8 cellular contexts compared by ENCODE assay signal in the genomic region with DNA sequence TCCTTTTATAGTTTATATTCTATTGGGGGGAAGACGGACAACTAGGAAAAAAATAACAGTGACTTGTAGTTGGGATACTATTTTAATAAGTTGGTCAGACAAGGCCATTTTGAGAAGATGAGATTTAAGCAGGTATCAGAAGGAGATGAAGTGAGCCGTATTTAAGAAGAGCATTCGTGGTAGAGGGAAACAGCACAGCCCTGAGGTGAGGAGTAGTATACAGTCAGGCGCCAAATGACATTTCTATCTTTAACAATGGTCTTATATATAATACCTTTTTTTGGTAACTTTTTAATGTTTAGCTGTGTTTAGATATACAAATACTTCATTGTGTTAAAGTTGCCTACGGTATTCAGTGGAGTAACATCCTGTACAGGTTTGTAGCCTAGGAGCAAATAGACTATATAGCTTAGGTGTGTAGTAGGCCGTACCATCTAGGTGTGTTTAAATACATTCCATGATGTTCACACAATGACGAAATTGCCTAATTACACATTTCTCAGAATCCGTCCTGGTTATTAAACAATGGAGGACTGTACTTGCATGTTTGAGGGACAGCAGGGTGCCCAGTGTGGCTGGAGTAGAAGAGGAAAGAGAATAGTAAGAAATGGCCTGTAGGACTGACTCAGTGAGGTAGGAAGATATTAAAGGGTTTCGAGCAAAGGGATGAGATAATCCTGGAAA. TPM values are rescaled to one million over a fixed set of nuclear protein-coding genes. Genes with fewer than 3 reads are reported as not detected.
DNase-seq lines count a peak whose midpoint lies in the region; ATAC-seq and TF ChIP-seq lines count a peak whose summit lies in the region.

No MANE protein-coding gene starts in this region.

- H3K27me3 Mint-ChIP-seq in endothelial cell (ENCODE audit: unreplicated experiment), result peaks cover 3% of the 10 kb centered on the region

- H3K27ac ChIP-seq in SK-N-SH (ENCODE audit: low read depth in 2 of 2, low read length in 1 of 2) (peak overlapping the region; percentile 89 to 96), rectal smooth muscle tissue (ENCODE audit: low read depth, low read length) (no peak overlapping the region)

- H3K9ac ChIP-seq in SK-N-SH (peak overlapping the region; percentile 96; the same call in 1 of the 2 replicates), rectal smooth muscle tissue (ENCODE audit: low read length) (no peak overlapping the region)

- no peak overlapping the region for H2AFZ ChIP-seq in SK-N-SH (ENCODE audit: low read depth)

- no peak for TF ChIP-seq RAD21 in SK-N-SH (IDR thresholded peaks at IDR 0.05; ENCODE audit: low read length)

- peaks cover 0 to 6% of the 10 kb centered on the region in 2 experiments; a peak in 2 of 4 replicates for H3K4me1 ChIP-seq in SK-N-SH (ENCODE audit: control insufficient read depth in 1 of 2, insufficient read depth in 2 of 2, low read depth in 1 of 2, low read length in 1 of 2)
- H3K4me1 ChIP-seq in rectal smooth muscle tissue (ENCODE audit: control insufficient read depth, insufficient read depth, low read length), result peaks cover 15% of the 10 kb centered on the region

- POLR2A ChIA-PET in SK-N-SH (lab: Yijun Ruan, JAX), result interaction anchor here (0.6 to 1.0 kb wide), 3 partner anchors 10 to 142 kb away, joined by 3 to 4 read pairs (median 3); no protein-coding TSS in a partner anchor

- 62% methylated on average over 9 of the region's 9 CpGs for WGBS in SK-N-SH (ENCODE audit: low lambda C conversion rate)

- peaks cover 13% of the 10 kb centered on the region for H3K36me3 Mint-ChIP-seq in endothelial cell (ENCODE audit: low read depth, unreplicated experiment)

- CTCF ChIA-PET in SK-N-SH (lab: Yijun Ruan, JAX), result interaction anchor here (1.0 to 3.2 kb wide), 5 partner anchors 9 to 237 kb away, joined by 3 to 25 read pairs (median 3); no protein-coding TSS in a partner anchor

- peak overlapping the region; percentile 81 for H3K4me2 ChIP-seq in SK-N-SH

- 0 out of 2 replicates have a peak, but pooled peaks cover 5% of the 10 kb centered on the region for H3K9me3 ChIP-seq in SK-N-SH

- H3K27me3 ChIP-seq in SK-N-SH (ENCODE audit: insufficient read depth), result no peaks in the 10 kb centered on the region
- H3K27me3 ChIP-seq in rectal smooth muscle tissue (ENCODE audit: control insufficient read depth, insufficient read depth, low read length), result no peaks in the 10 kb centered on the region

- peaks cover 6 to 24% of the 10 kb centered on the region in 2 experiments for H3K36me3 ChIP-seq in SK-N-SH (replicated peaks in 1 of 2; ENCODE audit: control insufficient read depth in 1 of 2, insufficient read depth in 2 of 2, low read length in 1 of 2)
- H3K36me3 ChIP-seq in rectal smooth muscle tissue (ENCODE audit: control insufficient read depth, insufficient read depth, low read length), result no peaks in the 10 kb centered on the region

- H3F3A ChIP-seq in SK-N-SH (replicated peaks; ENCODE audit: insufficient read depth), result peaks cover 15% of the 10 kb centered on the region

- peak overlapping the region; percentile 92 for H3K27ac Mint-ChIP-seq in endothelial cell (ENCODE audit: unreplicated experiment)

- TF ChIP-seq CTCF in SK-N-SH (IDR thresholded peaks at IDR 0.05), result peak; percentile 20; the same call in 1 of the 2 replicates
- TF ChIP-seq CTCF in endothelial cell (IDR thresholded peaks at IDR 0.05; ENCODE audit: unreplicated experiment), result no peak

- TF ChIP-seq EP300 in SK-N-SH (IDR thresholded peaks at IDR 0.05; ENCODE audit: borderline replicate concordance in 1 of 2, low read depth in 1 of 2, low read length in 1 of 2), result no peak

- no peaks in the 10 kb centered on the region for H3K9me3 Mint-ChIP-seq in endothelial cell (ENCODE audit: unreplicated experiment)

- H3K79me2 ChIP-seq in SK-N-SH (ENCODE audit: insufficient read depth), result peaks cover 80% of the 10 kb centered on the region

- peaks cover 26% of the 10 kb centered on the region for H3K4me1 Mint-ChIP-seq in endothelial cell (ENCODE audit: unreplicated experiment)

- DNase-seq in SK-N-SH (no peak), RKO (ENCODE audit: low spot score) (peak; percentile 72), endothelial cell (ENCODE audit: low spot score) (no peak), GDM1 (lab: John Stamatoyannopoulos, UW) (no peak), SKM-1 (lab: John Stamatoyannopoulos, UW; ENCODE audit: unreplicated experiment) (no peak)

- peak overlapping the region; percentile 92 for H3K4me3 Mint-ChIP-seq in endothelial cell (ENCODE audit: unreplicated experiment)

- ATAC-seq in SK-N-SH treated with all-trans-retinoic acid at 6 μM for 48 hours, result no peak
- no peak for ATAC-seq in HG02571 (IDR thresholded peaks at IDR 0.05; ENCODE audit: unreplicated experiment)

- no peaks in the 10 kb centered on the region for H3K9me2 ChIP-seq in SK-N-SH

- H3K4me3 ChIP-seq in SK-N-SH (ENCODE audit: low read depth in 2 of 2, low read length in 1 of 2), result peak overlapping the region; percentile 80 to 84
- peak overlapping the region; percentile 90 for H3K4me3 ChIP-seq in rectal smooth muscle tissue (ENCODE audit: low read length)

- H4K20me1 ChIP-seq in SK-N-SH (ENCODE audit: insufficient read depth), result peaks cover 44% of the 10 kb centered on the region

TF ChIP-seq in SK-N-SH, 30 proteins besides CTCF, POLR2A, EP300 and RAD21:
- TF ChIP-seq RCOR1 (IDR thresholded peaks at IDR 0.05; ENCODE audit: low read length), result no peak
- TF ChIP-seq NFIC (IDR thresholded peaks at IDR 0.05; ENCODE audit: borderline replicate concordance), result no peak
- no peak for TF ChIP-seq FOXJ3 (CRISPR knock-in tag; IDR thresholded peaks at IDR 0.05)
- TF ChIP-seq TEAD4 (IDR thresholded peaks at IDR 0.05; ENCODE audit: borderline replicate concordance, insufficient read depth), result no peak

TF ChIP-seq in SK-N-SH treated with all-trans-retinoic acid at 6 μM for 48 hours, 23 proteins besides CTCF, POLR2A, EP300 and RAD21 (continues in another document):
- TF ChIP-seq ISL1 (CRISPR knock-in tag; IDR thresholded peaks at IDR 0.05) (no peak), TCF4 (CRISPR knock-in tag; IDR thresholded peaks at IDR 0.05; ENCODE audit: borderline replicate concordance) (no peak), OSR1 (CRISPR knock-in tag; IDR thresholded peaks at IDR 0.05) (no peak), ZNF8 (CRISPR knock-in tag; IDR thresholded peaks at IDR 0.05) (no peak), PPARA (CRISPR knock-in tag; IDR thresholded peaks at IDR 0.05; ENCODE audit: borderline replicate concordance) (no peak)
- TF ChIP-seq, protein P1, sequence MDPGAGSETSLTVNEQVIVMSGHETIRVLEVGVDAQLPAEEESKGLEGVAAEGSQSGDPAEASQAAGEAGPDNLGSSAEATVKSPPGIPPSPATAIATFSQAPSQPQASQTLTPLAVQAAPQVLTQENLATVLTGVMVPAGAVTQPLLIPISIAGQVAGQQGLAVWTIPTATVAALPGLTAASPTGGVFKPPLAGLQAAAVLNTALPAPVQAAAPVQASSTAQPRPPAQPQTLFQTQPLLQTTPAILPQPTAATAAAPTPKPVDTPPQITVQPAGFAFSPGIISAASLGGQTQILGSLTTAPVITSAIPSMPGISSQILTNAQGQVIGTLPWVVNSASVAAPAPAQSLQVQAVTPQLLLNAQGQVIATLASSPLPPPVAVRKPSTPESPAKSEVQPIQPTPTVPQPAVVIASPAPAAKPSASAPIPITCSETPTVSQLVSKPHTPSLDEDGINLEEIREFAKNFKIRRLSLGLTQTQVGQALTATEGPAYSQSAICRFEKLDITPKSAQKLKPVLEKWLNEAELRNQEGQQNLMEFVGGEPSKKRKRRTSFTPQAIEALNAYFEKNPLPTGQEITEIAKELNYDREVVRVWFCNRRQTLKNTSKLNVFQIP (CRISPR knock-in tag; IDR thresholded peaks at IDR 0.05; ENCODE audit: borderline replicate concordance, low read depth), result no peak
- TF ChIP-seq, protein P2, sequence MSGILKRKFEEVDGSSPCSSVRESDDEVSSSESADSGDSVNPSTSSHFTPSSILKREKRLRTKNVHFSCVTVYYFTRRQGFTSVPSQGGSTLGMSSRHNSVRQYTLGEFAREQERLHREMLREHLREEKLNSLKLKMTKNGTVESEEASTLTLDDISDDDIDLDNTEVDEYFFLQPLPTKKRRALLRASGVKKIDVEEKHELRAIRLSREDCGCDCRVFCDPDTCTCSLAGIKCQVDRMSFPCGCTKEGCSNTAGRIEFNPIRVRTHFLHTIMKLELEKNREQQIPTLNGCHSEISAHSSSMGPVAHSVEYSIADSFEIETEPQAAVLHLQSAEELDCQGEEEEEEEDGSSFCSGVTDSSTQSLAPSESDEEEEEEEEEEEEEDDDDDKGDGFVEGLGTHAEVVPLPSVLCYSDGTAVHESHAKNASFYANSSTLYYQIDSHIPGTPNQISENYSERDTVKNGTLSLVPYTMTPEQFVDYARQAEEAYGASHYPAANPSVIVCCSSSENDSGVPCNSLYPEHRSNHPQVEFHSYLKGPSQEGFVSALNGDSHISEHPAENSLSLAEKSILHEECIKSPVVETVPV (CRISPR knock-in tag; IDR thresholded peaks at IDR 0.05), result no peak

RNA-seq across cellular contexts. Expression of a gene that starts 1.6 kb away (rescaled TPM):
- 19.2 and 26.9 TPM in 2 replicates for polyA plus RNA-seq in SK-N-SH (2012; rRNA removed)
- 8.1 and 8.3 TPM in 2 replicates for polyA plus RNA-seq in SK-N-SH (2012; cell fraction: cytosol; rRNA removed)
- polyA plus RNA-seq in SK-N-SH (2012; cell fraction: nucleus; rRNA removed), result 55.0 and 119 TPM in 2 replicates
- total RNA-seq in endothelial cell (ENCODE audit: unreplicated experiment), result 118 TPM

RNA-seq across cellular contexts. Expression of a gene that starts 11.4 kb away (rescaled TPM):
- polyA plus RNA-seq in SK-N-SH (2012; rRNA removed), result 24.1 and 31.8 TPM in 2 replicates
- 35.1 and 46.3 TPM in 2 replicates for polyA plus RNA-seq in SK-N-SH (2012; cell fraction: cytosol; rRNA removed)
- 15.1 and 18.2 TPM in 2 replicates for polyA plus RNA-seq in SK-N-SH (2012; cell fraction: nucleus; rRNA removed)
- 75.1 TPM for total RNA-seq in endothelial cell (ENCODE audit: unreplicated experiment)

RNA-seq across cellular contexts. Expression of a gene that starts 20.3 kb away (rescaled TPM):
- 28.5 and 31.9 TPM in 2 replicates for polyA plus RNA-seq in SK-N-SH (2012; rRNA removed)
- 33.1 and 36.7 TPM in 2 replicates for polyA plus RNA-seq in SK-N-SH (2012; cell fraction: cytosol; rRNA removed)
- polyA plus RNA-seq in SK-N-SH (2012; cell fraction: nucleus; rRNA removed), result 24.2 and 33.1 TPM in 2 replicates
- 49.6 TPM for total RNA-seq in endothelial cell (ENCODE audit: unreplicated experiment)

RNA-seq across cellular contexts. Expression of a gene that starts 51.5 kb away (rescaled TPM):
- polyA plus RNA-seq in SK-N-SH (2012; rRNA removed), result 9.9 and 13.0 TPM in 2 replicates
- polyA plus RNA-seq in SK-N-SH (2012; cell fraction: cytosol; rRNA removed), result 4.3 and 7.4 TPM in 2 replicates
- polyA plus RNA-seq in SK-N-SH (2012; cell fraction: nucleus; rRNA removed), result 18.6 and 21.5 TPM in 2 replicates
- 20.5 TPM for total RNA-seq in endothelial cell (ENCODE audit: unreplicated experiment)
